In the genomic region with DNA sequence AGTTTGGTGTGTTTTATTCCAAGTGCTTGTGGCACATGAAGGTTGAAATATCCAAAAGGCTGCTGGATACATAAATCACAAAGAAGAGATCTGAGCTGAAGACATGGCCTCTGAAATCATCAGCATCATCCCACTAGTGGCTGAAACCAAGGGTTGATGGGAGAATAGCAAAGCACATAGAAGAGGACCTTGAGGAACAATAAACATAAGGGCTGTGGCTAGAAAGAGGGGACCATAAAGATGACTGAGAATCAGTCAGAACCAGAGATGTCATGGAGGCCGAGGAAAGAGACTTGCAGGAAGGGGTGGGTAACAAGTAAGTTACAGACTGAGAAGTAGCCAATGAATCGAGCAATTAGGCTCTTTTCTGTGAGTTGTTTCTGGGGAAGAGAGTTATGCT, we compare ENCODE assay signal across 21 cellular contexts.
"Had no signal": no experiment of that assay in that cellular context is flagged by ENCODE, and none has a peak within 500 bp of the region (broad histone marks: within the 10 kb centered on the region; RNA-seq: fewer than 3 reads in every experiment).

No MANE protein-coding gene starts in this region.

- H3K4me1 Mint-ChIP-seq: WTC11 had no signal

- H3K27me3 ChIP-seq: ascending aorta, body of pancreas, MG63, SJSA1 had no signal

- H3K4me3 Mint-ChIP-seq: activated CD8-positive, alpha-beta memory T cell treated with anti-CD3 and anti-CD28 coated beads, Interleukin-2, amount 10 ng/mL, durations not matched to agents 7 days and 5 days; activated naive CD4-positive, alpha-beta T cell treated with anti-CD3 and anti-CD28 coated beads, Interleukin-2, amount 50 U/mL, for 24 hours; activated T-cell treated with anti-CD3 and anti-CD28 coated beads, Interleukin-2, amount 50 U/mL, for 4 hours; T-helper 1 cell treated with Interleukin-12 subunit alpha and Interleukin-12 subunit beta and Interleukin-4 antibody, amounts not matched to agents 30 μg/mL and 1 μg/mL, for 36 hours; WTC11 had no signal

- H3K36me3 ChIP-seq: ascending aorta, MG63, SJSA1 had no signal

- H3K36me3 Mint-ChIP-seq: activated CD8-positive, alpha-beta memory T cell treated with anti-CD3 and anti-CD28 coated beads, Interleukin-2, amount 10 ng/mL, durations not matched to agents 7 days and 5 days; activated naive CD4-positive, alpha-beta T cell treated with anti-CD3 and anti-CD28 coated beads, Interleukin-2, amount 50 U/mL, for 24 hours; WTC11 had no signal

- H3K27me3 Mint-ChIP-seq: activated CD8-positive, alpha-beta memory T cell treated with anti-CD3 and anti-CD28 coated beads, Interleukin-2, amount 10 ng/mL, durations not matched to agents 7 days and 5 days; activated naive CD4-positive, alpha-beta T cell treated with anti-CD3 and anti-CD28 coated beads, Interleukin-2, amount 50 U/mL, for 24 hours had no signal

- H3K4me3 ChIP-seq: ascending aorta, body of pancreas, MG63, SJSA1 had no signal

- DNase-seq: activated CD4-positive, CD25-positive, alpha-beta regulatory T cell treated with anti-CD3 and anti-CD28 coated beads, Interleukin-2, amount 50 U/mL, for 72 hours; activated CD8-positive, alpha-beta memory T cell treated with anti-CD3 and anti-CD28 coated beads, Interleukin-2, amount 10 ng/mL, durations not matched to agents 7 days and 5 days; activated T-cell treated with anti-CD3 and anti-CD28 coated beads, Interleukin-2, amount 50 U/mL, for 4 hours; central memory CD4-positive, alpha-beta T cell; MG63; NCI-H1105; NCI-H1436; NCI-H187; NCI-H2081; NCI-H510A treated with DMSO at 0.1 percent for 48 hours; OCI-M1; SHP77 had no signal

- H3K9me3 Mint-ChIP-seq: activated naive CD4-positive, alpha-beta T cell treated with anti-CD3 and anti-CD28 coated beads, Interleukin-2, amount 50 U/mL, for 24 hours; activated T-cell treated with anti-CD3 and anti-CD28 coated beads, Interleukin-2, amount 50 U/mL, for 4 hours; activated T-helper 2 cell treated with anti-CD3 and anti-CD28 coated beads, Interferon-gamma antibody, Interleukin-2, Interleukin-4, amounts not matched to agents 10 μg/mL and 5 μg/mL and 100 μg/mL, durations not matched to agents 14 hours and 24 hours and 36 hours; T-helper 1 cell treated with Interleukin-12 subunit alpha and Interleukin-12 subunit beta and Interleukin-4 antibody, amounts not matched to agents 30 μg/mL and 1 μg/mL, for 36 hours had no signal

- H3K27ac ChIP-seq: ascending aorta, body of pancreas, SJSA1 had no signal

- H3K4me1 ChIP-seq: ascending aorta, body of pancreas, SJSA1 had no signal

- FAIRE-seq: bronchial epithelial cell had no signal

- H3K9me3 ChIP-seq: ascending aorta, body of pancreas, MG63, SJSA1 had no signal

- H3K27ac Mint-ChIP-seq: activated CD8-positive, alpha-beta memory T cell treated with anti-CD3 and anti-CD28 coated beads, Interleukin-2, amount 10 ng/mL, durations not matched to agents 7 days and 5 days; activated naive CD4-positive, alpha-beta T cell treated with anti-CD3 and anti-CD28 coated beads, Interleukin-2, amount 50 U/mL, for 24 hours; activated T-helper 2 cell treated with anti-CD3 and anti-CD28 coated beads, Interferon-gamma antibody, Interleukin-2, Interleukin-4, amounts not matched to agents 10 μg/mL and 5 μg/mL and 100 μg/mL, durations not matched to agents 14 hours and 24 hours and 36 hours; T-helper 1 cell treated with Interleukin-12 subunit alpha and Interleukin-12 subunit beta and Interleukin-4 antibody, amounts not matched to agents 30 μg/mL and 1 μg/mL, for 36 hours; WTC11 had no signal

- ATAC-seq: activated CD8-positive, alpha-beta memory T cell treated with anti-CD3 and anti-CD28 coated beads, Interleukin-2, amount 10 ng/mL, durations not matched to agents 7 days and 5 days; body of pancreas; Panc1; WTC11 had no signal
